Comparison of ENCODE assay signal across 37 cellular contexts in genomic region chr11:1013628-1013935, GRCh38. TPM values are rescaled to one million over a fixed set of nuclear protein-coding genes. Genes with fewer than 3 reads are reported as not detected.
"Had no signal": no experiment of that assay in that cellular context is flagged by ENCODE, and none has a peak within 500 bp of the region (broad histone marks: within the 10 kb centered on the region; RNA-seq: fewer than 3 reads in every experiment).

No MANE protein-coding gene starts in this region.

- ATAC-seq: activated CD8-positive, alpha-beta memory T cell treated with anti-CD3 and anti-CD28 coated beads, Interleukin-2, amount 10 ng/mL, durations not matched to agents 7 days and 5 days; activated CD8-positive, alpha-beta T cell treated with anti-CD3 and anti-CD28 coated beads, Interleukin-2, amount 10 ng/mL, durations not matched to agents 7 days and 5 days; activated naive CD4-positive, alpha-beta T cell treated with anti-CD3 and anti-CD28 coated beads, Interleukin-2, amount 50 U/mL, for 72 hours; body of pancreas had no signal

- H3K9me3 ChIP-seq: adrenal gland, body of pancreas, breast epithelium had no signal

- H3K36me3 Mint-ChIP-seq: activated CD8-positive, alpha-beta memory T cell treated with anti-CD3 and anti-CD28 coated beads, Interleukin-2, amount 10 ng/mL, durations not matched to agents 7 days and 5 days had no signal

- H3K4me1 Mint-ChIP-seq: activated B cell treated with CpG ODN at 0.5 μM for 24 hours had no signal

- H3K27me3 Mint-ChIP-seq: activated B cell treated with CpG ODN at 0.5 μM for 24 hours; activated CD4-positive, alpha-beta memory T cell treated with anti-CD3 and anti-CD28 coated beads for 36 hours; activated CD4-positive, alpha-beta T cell treated with anti-CD3 and anti-CD28 coated beads, Interleukin-2, amount 10 ng/mL, durations not matched to agents 24 days and 14 days; activated CD8-positive, alpha-beta memory T cell treated with anti-CD3 and anti-CD28 coated beads, Interleukin-2, amount 10 ng/mL, durations not matched to agents 7 days and 5 days; activated naive CD8-positive, alpha-beta T cell treated with anti-CD3 and anti-CD28 coated beads for 36 hours; activated T-cell treated with anti-CD3 and anti-CD28 coated beads, Interleukin-2, amount 50 U/mL, for 24 hours had no signal

- H3K4me1 ChIP-seq: adrenal gland, breast epithelium had no signal

- H3K4me3 ChIP-seq: adrenal gland, body of pancreas, breast epithelium had no signal

- H3K27ac Mint-ChIP-seq: activated B cell treated with CpG ODN at 0.5 μM for 24 hours; activated CD4-positive, alpha-beta memory T cell treated with anti-CD3 and anti-CD28 coated beads for 36 hours; activated CD4-positive, alpha-beta T cell treated with anti-CD3 and anti-CD28 coated beads, Interleukin-2, amount 10 ng/mL, durations not matched to agents 24 days and 14 days; activated CD8-positive, alpha-beta memory T cell treated with anti-CD3 and anti-CD28 coated beads, Interleukin-2, amount 10 ng/mL, durations not matched to agents 7 days and 5 days; activated CD8-positive, alpha-beta T cell treated with anti-CD3 and anti-CD28 coated beads, Interleukin-2, amount 10 ng/mL, durations not matched to agents 7 days and 5 days; activated naive CD4-positive, alpha-beta T cell treated with anti-CD3 and anti-CD28 coated beads for 36 hours; activated naive CD4-positive, alpha-beta T cell treated with anti-CD3 and anti-CD28 coated beads, Interleukin-2, amount 50 U/mL, for 72 hours; activated naive CD8-positive, alpha-beta T cell treated with anti-CD3 and anti-CD28 coated beads for 36 hours; activated T-cell treated with anti-CD3 and anti-CD28 coated beads, Interleukin-2, amount 50 U/mL, for 24 hours; activated T-helper 2 cell treated with anti-CD3 and anti-CD28 coated beads, Interferon-gamma antibody, Interleukin-2, Interleukin-4, amounts not matched to agents 10 μg/mL and 5 μg/mL and 100 μg/mL, durations not matched to agents 14 hours and 24 hours and 36 hours; T-helper 1 cell treated with Interleukin-12 subunit alpha and Interleukin-12 subunit beta and Interleukin-4 antibody, amounts not matched to agents 30 μg/mL and 1 μg/mL, for 36 hours; T-helper 2 cell treated with Interferon-gamma antibody and Interleukin-4, amounts not matched to agents 5 μg/mL and 100 μg/mL, for 36 hours had no signal

- H3K27me3 ChIP-seq: adrenal gland, body of pancreas, brain microvascular endothelial cell, breast epithelium had no signal

- H3K27ac ChIP-seq: adrenal gland, brain microvascular endothelial cell, breast epithelium, VCaP had no signal

- H3K4me3 Mint-ChIP-seq: activated B cell treated with CpG ODN at 0.5 μM for 24 hours; activated CD4-positive, alpha-beta memory T cell treated with anti-CD3 and anti-CD28 coated beads for 36 hours; activated CD4-positive, alpha-beta T cell treated with anti-CD3 and anti-CD28 coated beads, Interleukin-2, amount 10 ng/mL, durations not matched to agents 24 days and 14 days; activated CD8-positive, alpha-beta memory T cell treated with anti-CD3 and anti-CD28 coated beads, Interleukin-2, amount 10 ng/mL, durations not matched to agents 7 days and 5 days; activated CD8-positive, alpha-beta T cell treated with anti-CD3 and anti-CD28 coated beads, Interleukin-2, amount 10 ng/mL, durations not matched to agents 7 days and 5 days; activated naive CD4-positive, alpha-beta T cell treated with anti-CD3 and anti-CD28 coated beads for 36 hours; activated naive CD8-positive, alpha-beta T cell treated with anti-CD3 and anti-CD28 coated beads for 36 hours; activated T-cell treated with anti-CD3 and anti-CD28 coated beads, Interleukin-2, amount 50 U/mL, for 24 hours; T-helper 1 cell treated with Interleukin-12 subunit alpha and Interleukin-12 subunit beta and Interleukin-4 antibody, amounts not matched to agents 30 μg/mL and 1 μg/mL, for 36 hours; T-helper 2 cell treated with Interferon-gamma antibody and Interleukin-4, amounts not matched to agents 5 μg/mL and 100 μg/mL, for 36 hours had no signal

- FAIRE-seq: astrocyte, TTC549 had no signal

- H3K9me3 Mint-ChIP-seq: activated B cell treated with CpG ODN at 0.5 μM for 24 hours; activated CD4-positive, alpha-beta memory T cell treated with anti-CD3 and anti-CD28 coated beads for 36 hours; activated naive CD4-positive, alpha-beta T cell treated with anti-CD3 and anti-CD28 coated beads for 36 hours had no signal

- DNase-seq: activated B cell treated with CpG ODN at 0.5 μM for 24 hours; activated CD4-positive, alpha-beta memory T cell treated with anti-CD3 and anti-CD28 coated beads for 36 hours; activated CD4-positive, alpha-beta T cell treated with anti-CD3 and anti-CD28 coated beads for 4 hours; activated CD4-positive, alpha-beta T cell treated with anti-CD3 and anti-CD28 coated beads, Interleukin-2, amount 10 ng/mL, durations not matched to agents 24 days and 14 days; activated CD4-positive, alpha-beta T cell treated with anti-CD3 and anti-CD28 coated beads, Interleukin-2, amount 50 U/mL, for 1 hour; activated CD4-positive, alpha-beta T cell treated with anti-CD3 and anti-CD28 coated beads, Interleukin-2, amount 50 U/mL, for 4 hours; activated CD4-positive, CD25-positive, alpha-beta regulatory T cell treated with anti-CD3 and anti-CD28 coated beads, Interleukin-2, amount 50 U/mL, for 72 hours; activated CD8-positive, alpha-beta memory T cell treated with anti-CD3 and anti-CD28 coated beads for 24 hours; activated CD8-positive, alpha-beta memory T cell treated with anti-CD3 and anti-CD28 coated beads, Interleukin-2, amount 10 ng/mL, durations not matched to agents 7 days and 5 days; activated CD8-positive, alpha-beta memory T cell treated with anti-CD3 and anti-CD28 coated beads, Interleukin-2, amount 50 U/mL, for 48 hours; activated CD8-positive, alpha-beta T cell treated with anti-CD3 and anti-CD28 coated beads, Interleukin-2, amount 10 ng/mL, durations not matched to agents 7 days and 5 days; activated effector memory CD4-positive, alpha-beta T cell treated with Interleukin-2 at 50 U/mL for 16 hours; activated gamma-delta T cell treated with Interleukin-2 at 50 U/mL for 16 hours; activated naive CD4-positive, alpha-beta T cell; activated naive CD4-positive, alpha-beta T cell treated with anti-CD3 and anti-CD28 coated beads for 36 hours; activated naive CD4-positive, alpha-beta T cell treated with anti-CD3 and anti-CD28 coated beads, Interleukin-2, amount 50 U/mL, for 16 hours; activated naive CD8-positive, alpha-beta T cell treated with anti-CD3 and anti-CD28 coated beads for 36 hours; activated T-cell treated with anti-CD3 and anti-CD28 coated beads, Interleukin-2, amount 50 U/mL, for 24 hours; activated T-cell treated with anti-CD3 and anti-CD28 coated beads, Interleukin-2, amount 50 U/mL, for 48 hours; adrenal gland; amniotic stem cell; aorta; body of pancreas; brain microvascular endothelial cell; central memory CD4-positive, alpha-beta T cell; T-helper 1 cell; T-helper 2 cell; T-helper 9 cell had no signal

RNA-seq across cellular contexts. Expression of gene MUC6, which starts 22.9 kb away (rescaled TPM):
- total RNA-seq: activated B cell treated with CpG ODN at 0.5 μM for 24 hours; activated CD4-positive, alpha-beta memory T cell treated with anti-CD3 and anti-CD28 coated beads for 36 hours; activated CD4-positive, alpha-beta T cell treated with anti-CD3 and anti-CD28 coated beads, Interleukin-2, amount 10 ng/mL, durations not matched to agents 24 days and 14 days; activated CD8-positive, alpha-beta memory T cell treated with anti-CD3 and anti-CD28 coated beads, Interleukin-2, amount 10 ng/mL, durations not matched to agents 7 days and 5 days; activated CD8-positive, alpha-beta T cell treated with anti-CD3 and anti-CD28 coated beads, Interleukin-2, amount 10 ng/mL, durations not matched to agents 7 days and 5 days; activated naive CD4-positive, alpha-beta T cell treated with anti-CD3 and anti-CD28 coated beads for 36 hours; activated naive CD4-positive, alpha-beta T cell treated with anti-CD3 and anti-CD28 coated beads, Interleukin-2, amount 50 U/mL, for 72 hours; activated naive CD8-positive, alpha-beta T cell treated with anti-CD3 and anti-CD28 coated beads for 36 hours; activated T-helper 2 cell treated with anti-CD3 and anti-CD28 coated beads, Interferon-gamma antibody, Interleukin-2, Interleukin-4, amounts not matched to agents 10 μg/mL and 5 μg/mL and 100 μg/mL, durations not matched to agents 14 hours and 24 hours and 36 hours; aorta; astrocyte; cardiac septum had no signal
